Comparison of ENCODE assay signal across 14 cellular contexts in genomic region chr9:9032950-9033349, GRCh38.
DNase-seq lines count a peak whose midpoint lies in the region; ATAC-seq and TF ChIP-seq lines count a peak whose summit lies in the region.
"Had no signal": no experiment of that assay in that cellular context is flagged by ENCODE, and none has a peak within 500 bp of the region (broad histone marks: within the 10 kb centered on the region; RNA-seq: fewer than 3 reads in every experiment).

No MANE protein-coding gene starts in this region.

- no peak for TF ChIP-seq POLR2A in heart left ventricle (IDR thresholded peaks at IDR 0.05)

- no peak overlapping the region for H3K4me2 ChIP-seq in smooth muscle cell

- H3K36me3 ChIP-seq in heart left ventricle (no peaks in the 10 kb centered on the region), right atrium auricular region (no peaks in the 10 kb centered on the region), smooth muscle cell (ENCODE audit: low read depth) (no peaks in the 10 kb centered on the region)

- no peaks in the 10 kb centered on the region for H3K79me2 ChIP-seq in smooth muscle cell (ENCODE audit: low read depth)

- H3K27ac ChIP-seq in heart left ventricle (peak overlapping the region in 1 of 12 donors; percentile 48), right atrium auricular region (no peak overlapping the region), smooth muscle cell (ENCODE audit: low read depth) (no peak overlapping the region)

- H3K36me3 Mint-ChIP-seq in stimulated activated effector memory CD8-positive, alpha-beta T cell treated with anti-CD3 and anti-CD28 coated beads, Interleukin-12 subunit alpha, Interleukin-12 subunit beta, amount 100 ng/mL, for 72 hours, result no peaks in the 10 kb centered on the region
- H3K36me3 Mint-ChIP-seq: CD4-positive, alpha-beta memory T cell had no signal

- peak overlapping the region; percentile 27 for H2AFZ ChIP-seq in smooth muscle cell (ENCODE audit: low read depth)

- intact Hi-C loops in heart left ventricle (cut with DNase I), result no loop called here
- intact Hi-C loops in left cardiac atrium (cut with DNase I), result no loop called here

- H3K27me3 ChIP-seq in heart left ventricle (no peaks in the 10 kb centered on the region), right atrium auricular region (no peaks in the 10 kb centered on the region), smooth muscle cell (ENCODE audit: low read depth) (no peaks in the 10 kb centered on the region)

- no peak overlapping the region for H3K9ac ChIP-seq in smooth muscle cell (ENCODE audit: low read depth)

- H3K27ac Mint-ChIP-seq in stimulated activated effector memory CD8-positive, alpha-beta T cell treated with anti-CD3 and anti-CD28 coated beads, Interleukin-12 subunit alpha, Interleukin-12 subunit beta, amount 100 ng/mL, for 72 hours, result no peak overlapping the region
- H3K27ac Mint-ChIP-seq: CD4-positive, alpha-beta memory T cell had no signal

- H3K4me3 ChIP-seq in heart left ventricle, result no peak overlapping the region
- no peak overlapping the region for H3K4me3 ChIP-seq in right atrium auricular region
- H3K4me3 ChIP-seq in smooth muscle cell, result no peak overlapping the region

- H3K4me3 Mint-ChIP-seq in stimulated activated effector memory CD8-positive, alpha-beta T cell treated with anti-CD3 and anti-CD28 coated beads, Interleukin-12 subunit alpha, Interleukin-12 subunit beta, amount 100 ng/mL, for 72 hours, result no peak overlapping the region
- H3K4me3 Mint-ChIP-seq: CD4-positive, alpha-beta memory T cell had no signal

- H3K9me3 Mint-ChIP-seq in stimulated activated effector memory CD8-positive, alpha-beta T cell treated with anti-CD3 and anti-CD28 coated beads, Interleukin-12 subunit alpha, Interleukin-12 subunit beta, amount 100 ng/mL, for 72 hours, result peaks cover 16% of the 10 kb centered on the region

- DNase-seq in heart left ventricle (no peak), right atrium auricular region (ENCODE audit: low spot score) (no peak), left cardiac atrium (no peak), smooth muscle cell (lab: John Stamatoyannopoulos, UW; ENCODE audit: unreplicated experiment) (no peak)
- DNase-seq in stimulated activated effector memory CD8-positive, alpha-beta T cell treated with anti-CD3 and anti-CD28 coated beads, Interleukin-12 subunit alpha, Interleukin-12 subunit beta, amount 100 ng/mL, for 72 hours (ENCODE audit: low spot score in 2 of 2), result no peak
- DNase-seq: C1 segment of cervical spinal cord, Calu3, DMS53, DMS79 treated with DMSO at 0.1 percent for 48 hours, GOT3, H7, HCEC 1CT had no signal

- peak; percentile 62 to 83 (median 69) for ATAC-seq in heart left ventricle
- ATAC-seq in left cardiac atrium, result peak; percentile 47 to 77
- ATAC-seq in stimulated activated effector memory CD8-positive, alpha-beta T cell treated with anti-CD3 and anti-CD28 coated beads, Interleukin-12 subunit alpha, Interleukin-12 subunit beta, amount 100 ng/mL, for 72 hours, result no peak
- no peak for ATAC-seq in HG03342 (IDR thresholded peaks at IDR 0.05; ENCODE audit: unreplicated experiment)

- H3K9me3 ChIP-seq in heart left ventricle (peaks cover 0 to 4% (median 0%) of the 10 kb centered on the region in 12 donors), right atrium auricular region (no peaks in the 10 kb centered on the region), smooth muscle cell (replicated peaks; ENCODE audit: low read depth) (no peaks in the 10 kb centered on the region)

- no peaks in the 10 kb centered on the region for H3F3A ChIP-seq in smooth muscle cell (ENCODE audit: low read depth)

- TF ChIP-seq CTCF in heart left ventricle (IDR thresholded peaks at IDR 0.05) (no peak), right atrium auricular region (IDR thresholded peaks at IDR 0.05) (no peak), smooth muscle cell (IDR thresholded peaks at IDR 0.05; ENCODE audit: borderline replicate concordance, insufficient read depth, poor library complexity, severe bottlenecking) (no peak)

- no peaks in the 10 kb centered on the region for H3K4me1 Mint-ChIP-seq in stimulated activated effector memory CD8-positive, alpha-beta T cell treated with anti-CD3 and anti-CD28 coated beads, Interleukin-12 subunit alpha, Interleukin-12 subunit beta, amount 100 ng/mL, for 72 hours
- H3K4me1 Mint-ChIP-seq: CD4-positive, alpha-beta memory T cell had no signal

- H4K20me1 ChIP-seq in smooth muscle cell (ENCODE audit: low read depth), result no peaks in the 10 kb centered on the region

- peaks cover 0 to 10% (median 0%) of the 10 kb centered on the region in 12 donors for H3K4me1 ChIP-seq in heart left ventricle
- no peaks in the 10 kb centered on the region for H3K4me1 ChIP-seq in right atrium auricular region
- peaks cover 4% of the 10 kb centered on the region for H3K4me1 ChIP-seq in smooth muscle cell (ENCODE audit: low read depth)

- 50 to 71% (median 61%) methylated on average over 1 of the region's 1 CpG for WGBS in heart left ventricle, 4 donors
- WGBS in smooth muscle cell (ENCODE audit: low lambda C conversion rate), result 61% methylated on average over 1 of the region's 1 CpG

Comparison
In these comparisons a context has a peak if more than half of its experiments do, and no peak if none do; other contexts are left out.
1. ATAC-seq: peak in heart left ventricle (4 of 4) and left cardiac atrium (2 of 2); none in stimulated activated effector memory CD8-positive, alpha-beta T cell treated with anti-CD3 and anti-CD28 coated beads, Interleukin-12 subunit alpha, Interleukin-12 subunit beta, amount 100 ng/mL, for 72 hours (single experiment) and HG03342 (single experiment).